In genomic region chr3:163632677-163633076, GRCh38 we compare ENCODE assay signal across 16 cellular contexts.
A peak's percentile ranks its signal among the peaks of the same experiment; 100 is the strongest.
DNase-seq lines count a peak whose midpoint lies in the region; ATAC-seq, FAIRE-seq and TF ChIP-seq lines count a peak whose summit lies in the region.
"Had no signal": no experiment of that assay in that cellular context is flagged by ENCODE, and none has a peak within 500 bp of the region (broad histone marks: within the 10 kb centered on the region; RNA-seq: fewer than 3 reads in every experiment).

No MANE protein-coding gene starts in this region.

- no peak overlapping the region for H3K27ac Mint-ChIP-seq in GM23338
- H3K27ac Mint-ChIP-seq: B cell; CD8-positive, alpha-beta T cell; H9 had no signal

- no peaks in the 10 kb centered on the region for H3K9me1 ChIP-seq in K562 (ENCODE audit: control insufficient read depth, insufficient read depth, low read length)

- H3K9me3 Mint-ChIP-seq in GM23338: no peaks in the 10 kb centered on the region
- H3K9me3 Mint-ChIP-seq: H9 had no signal

- H2AFZ ChIP-seq in GM23338 (peak overlapping the region; percentile 81), K562 (ENCODE audit: low read depth, low read length) (no peak overlapping the region)

- H3K9ac ChIP-seq in K562 (ENCODE audit: insufficient read depth in 1 of 2, low read depth in 2 of 2, low read length in 2 of 2): no peak overlapping the region
- H3K9ac ChIP-seq: BLaER1 treated with 17β-estradiol and CSF1 and Interleukin-3, amounts not matched to agents 10 nM and 100 nM had no signal

- TF ChIP-seq CTCF in GM23338 (conservative IDR thresholded peaks at IDR 0.05; ENCODE audit: low read depth in 2 of 2) (no peak), K562 (IDR thresholded peaks at IDR 0.05 in 2 of 3, conservative IDR thresholded peaks at IDR 0.05 in 1 of 3; ENCODE audit: insufficient read depth in 2 of 3, low read depth in 1 of 3, low read length in 3 of 3) (no peak)

- no peaks in the 10 kb centered on the region for H3F3A ChIP-seq in GM23338 (replicated peaks; ENCODE audit: low read depth)

- ATAC-seq in GM23338 (no peak), K562 (peak; percentile 61), GM18867 (IDR thresholded peaks at IDR 0.05; ENCODE audit: unreplicated experiment) (no peak)
- ATAC-seq: CD8-positive, alpha-beta T cell had no signal

- H3K27ac ChIP-seq in GM23338 (ENCODE audit: low read depth) (no peak overlapping the region), K562 (ENCODE audit: extremely low read depth, low read depth, low read length) (no peak overlapping the region)
- H3K27ac ChIP-seq: BLaER1 treated with 17β-estradiol and CSF1 and Interleukin-3, amounts not matched to agents 10 nM and 100 nM had no signal

- no peaks in the 10 kb centered on the region; the same call in 1 of the 2 replicates for H3K9me3 ChIP-seq in K562 (replicated peaks; ENCODE audit: control insufficient read depth, insufficient read depth, low read depth, low read length)
- H3K9me3 ChIP-seq: BLaER1 treated with 17β-estradiol and CSF1 and Interleukin-3, amounts not matched to agents 10 nM and 100 nM had no signal

- H3K4me1 Mint-ChIP-seq in GM23338: no peaks in the 10 kb centered on the region
- H3K4me1 Mint-ChIP-seq: B cell, H9 had no signal

- intact Hi-C loops in K562 (cut with micrococcal nuclease): no loop called here

- FAIRE-seq in K562 (lab: Jason Lieb, UNC): no peak
- FAIRE-seq: G401.6, GM12891 had no signal

- H3K4me1 ChIP-seq in GM23338 (ENCODE audit: insufficient read depth): no peaks in the 10 kb centered on the region
- no peaks in the 10 kb centered on the region for H3K4me1 ChIP-seq in K562 (replicated peaks in 1 of 2; ENCODE audit: control insufficient read depth in 2 of 2, insufficient read depth in 2 of 2, low read length in 2 of 2)
- H3K4me1 ChIP-seq: BLaER1 treated with 17β-estradiol and CSF1 and Interleukin-3, amounts not matched to agents 10 nM and 100 nM had no signal

- H3K27me3 Mint-ChIP-seq in GM23338 (ENCODE audit: insufficient read depth, low read depth, poor library complexity): no peaks in the 10 kb centered on the region
- H3K27me3 Mint-ChIP-seq: B cell had no signal

- CTCF ChIA-PET in K562 (lab: Yijun Ruan, JAX; ENCODE audit: low intra/inter-chr PET ratio): no interaction called here

- H3K27me3 ChIP-seq in GM23338 (ENCODE audit: insufficient read depth): no peaks in the 10 kb centered on the region
- no peaks in the 10 kb centered on the region for H3K27me3 ChIP-seq in K562 (ENCODE audit: control insufficient read depth in 2 of 2, insufficient read depth in 2 of 2, low read length in 2 of 2)
- H3K27me3 ChIP-seq: BLaER1 treated with 17β-estradiol and CSF1 and Interleukin-3, amounts not matched to agents 10 nM and 100 nM had no signal

- no peaks in the 10 kb centered on the region for H3K79me2 ChIP-seq in GM23338 (replicated peaks; ENCODE audit: insufficient read depth)
- no peaks in the 10 kb centered on the region for H3K79me2 ChIP-seq in K562 (ENCODE audit: control insufficient read depth, insufficient read depth, low read length)

- H3K4me2 ChIP-seq in GM23338 (no peak overlapping the region), K562 (ENCODE audit: insufficient read depth, low read length) (no peak overlapping the region)
- H3K4me2 ChIP-seq: BLaER1 treated with 17β-estradiol and CSF1 and Interleukin-3, amounts not matched to agents 10 nM and 100 nM had no signal

- H3K9me2 ChIP-seq in GM23338 (ENCODE audit: insufficient read depth): 0 out of 2 replicates have a peak, but pooled peaks cover 3% of the 10 kb centered on the region

- no TSS peak for BruUV-seq in K562 (replicated peaks; lab: Mats Ljungman, UMichigan)

- TF ChIP-seq RAD21 in K562 (CRISPR knock-in tag; conservative IDR thresholded peaks at IDR 0.05 in 1 of 2, IDR thresholded peaks at IDR 0.05 in 1 of 2): no peak

- no peaks in the 10 kb centered on the region for H4K20me1 ChIP-seq in GM23338 (replicated peaks; ENCODE audit: insufficient read depth)
- H4K20me1 ChIP-seq in K562 (replicated peaks; ENCODE audit: control insufficient read depth, insufficient read depth, low read length): no peaks in the 10 kb centered on the region
- H4K20me1 ChIP-seq: BLaER1 treated with 17β-estradiol and CSF1 and Interleukin-3, amounts not matched to agents 10 nM and 100 nM had no signal

- WGBS in K562 (ENCODE audit: insufficient coverage, low coverage, missing lambda C conversion rate): 2% methylated on average over 5 of the region's 5 CpGs

- no peak for TF ChIP-seq POLR2A in K562 (conservative IDR thresholded peaks at IDR 0.05)

- in situ Hi-C loops in K562 (cut with MboI): no loop called here

- H3K36me3 ChIP-seq in GM23338 (ENCODE audit: insufficient read depth): no peaks in the 10 kb centered on the region
- no peaks in the 10 kb centered on the region for H3K36me3 ChIP-seq in K562 (ENCODE audit: control insufficient read depth, insufficient read depth, low read length)
- H3K36me3 ChIP-seq: BLaER1 treated with 17β-estradiol and CSF1 and Interleukin-3, amounts not matched to agents 10 nM and 100 nM had no signal

- no peak overlapping the region for H3K4me3 ChIP-seq in GM23338
- no peak overlapping the region for H3K4me3 ChIP-seq in K562
- H3K4me3 ChIP-seq: BLaER1 treated with 17β-estradiol and CSF1 and Interleukin-3, amounts not matched to agents 10 nM and 100 nM had no signal

- POLR2A ChIA-PET in K562 (lab: Yijun Ruan, JAX): no interaction called here

- DNase-seq in GM23338 (ENCODE audit: low spot score) (peak; percentile 14), K562 (ENCODE audit: extremely low read depth in 1 of 4, low spot score in 3 of 4) (peak in 1 of 4 experiments; percentile 1), iPS-NIHi7 (ENCODE audit: extremely low spot score) (peak; percentile 7), hepatic stellate cell (ENCODE audit: low spot score) (no peak), NCI-H226 (no peak)
- DNase-seq: CD8-positive, alpha-beta T cell; COR-L47; DMS 273 treated with DMSO at 0.1 percent for 48 hours; DMS53; GOT3; H9 had no signal

- no peak for TF ChIP-seq EP300 in K562 (IDR thresholded peaks at IDR 0.05; ENCODE audit: low read length)

- H3K36me3 Mint-ChIP-seq in GM23338 (ENCODE audit: low read depth): no peaks in the 10 kb centered on the region
- H3K36me3 Mint-ChIP-seq: CD8-positive, alpha-beta T cell had no signal

- no peak overlapping the region for H3K4me3 Mint-ChIP-seq in GM23338
- H3K4me3 Mint-ChIP-seq: B cell; CD8-positive, alpha-beta T cell; H9 had no signal

TF ChIP-seq in GM23338, 12 proteins besides CTCF, POLR2A, EP300 and RAD21:
- TF ChIP-seq NANOG (IDR thresholded peaks at IDR 0.05; ENCODE audit: borderline replicate concordance): no peak
TF ChIP-seq in GM23338: peak in this region for 0.

TF ChIP-seq in K562, 482 proteins besides CTCF, POLR2A, EP300 and RAD21:
- no peak for TF ChIP-seq CHD4 (IDR thresholded peaks at IDR 0.05; ENCODE audit: insufficient read depth, insufficient replicate concordance, low read depth, low read length, poor library complexity, severe bottlenecking)
- TF ChIP-seq ZFP91 (CRISPR knock-in tag; IDR thresholded peaks at IDR 0.05): peak; percentile 71; the same call in 1 of the 2 replicates
TF ChIP-seq in K562: peak in this region for 1.

Comparison
In these comparisons a context has a peak if more than half of its experiments do, and no peak if none do; other contexts are left out.
1. DNase-seq: peak in GM23338 (single experiment) and iPS-NIHi7 (single experiment); none in hepatic stellate cell (single experiment) and NCI-H226 (single experiment).